8 cellular contexts compared by ENCODE assay signal in genomic region chr22:37659066-37659896, GRCh38. TPM values are rescaled to one million over a fixed set of nuclear protein-coding genes. Genes with fewer than 3 reads are reported as not detected.
DNase-seq lines count a peak whose midpoint lies in the region; ATAC-seq and TF ChIP-seq lines count a peak whose summit lies in the region.

No MANE protein-coding gene starts in this region.

- TF ChIP-seq EP300 in suprapubic skin (IDR thresholded peaks at IDR 0.05) = no peak

- H3K4me1 Mint-ChIP-seq in CD4-positive, CD25-positive, alpha-beta regulatory T cell = peaks cover 0 to 52% (median 29%) of the 10 kb centered on the region in 4 donors

- peaks cover 6% of the 10 kb centered on the region for H3K36me3 ChIP-seq in CD4-positive, CD25-positive, alpha-beta regulatory T cell (ENCODE audit: control insufficient read depth, insufficient read depth, low read length)
- H3K36me3 ChIP-seq in adipocyte (ENCODE audit: control insufficient read depth, insufficient read depth, low read length, severe bottlenecking) (no peaks in the 10 kb centered on the region), suprapubic skin (peaks cover 4% of the 10 kb centered on the region)

- peaks cover 3% of the 10 kb centered on the region for H3K36me3 Mint-ChIP-seq in CD4-positive, CD25-positive, alpha-beta regulatory T cell

- no peaks in the 10 kb centered on the region for H3K9me3 ChIP-seq in CD4-positive, CD25-positive, alpha-beta regulatory T cell (ENCODE audit: control insufficient read depth in 2 of 2, low read length in 2 of 2)
- H3K9me3 ChIP-seq in adipocyte (ENCODE audit: control insufficient read depth, low read length) (no peaks in the 10 kb centered on the region), suprapubic skin (no peaks in the 10 kb centered on the region)

- H3K27ac Mint-ChIP-seq in CD4-positive, CD25-positive, alpha-beta regulatory T cell = peak overlapping the region; percentile 51 to 90 (median 86)

- H3K27me3 Mint-ChIP-seq in CD4-positive, CD25-positive, alpha-beta regulatory T cell = no peaks in the 10 kb centered on the region

- peak overlapping the region; percentile 82 for H3K9ac ChIP-seq in adipocyte (ENCODE audit: low read length)

- ATAC-seq in CD4-positive, CD25-positive, alpha-beta regulatory T cell (ENCODE audit: low read depth in 2 of 2) = no peak
- peak; percentile 3 for ATAC-seq in GM19328 (IDR thresholded peaks at IDR 0.05; ENCODE audit: unreplicated experiment)

- H3K27me3 ChIP-seq in CD4-positive, CD25-positive, alpha-beta regulatory T cell (ENCODE audit: control insufficient read depth, insufficient read depth, low read length) = no peaks in the 10 kb centered on the region
- no peaks in the 10 kb centered on the region for H3K27me3 ChIP-seq in adipocyte (replicated peaks; ENCODE audit: control insufficient read depth, insufficient read depth, low read length)
- no peaks in the 10 kb centered on the region for H3K27me3 ChIP-seq in suprapubic skin

- H3K9me3 Mint-ChIP-seq in CD4-positive, CD25-positive, alpha-beta regulatory T cell = no peaks in the 10 kb centered on the region

- peak in 1 of 3 donors; percentile 35 for DNase-seq in CD4-positive, CD25-positive, alpha-beta regulatory T cell
- peak; percentile 75 for DNase-seq in HuH-7.5 (ENCODE audit: low spot score)
- no peak for DNase-seq in adipocyte (ENCODE audit: low read depth)
- peak; percentile 38 for DNase-seq in left kidney (ENCODE audit: low read depth, low spot score)
- DNase-seq in suprapubic skin (ENCODE audit: low spot score in 2 of 2) = no peak
- no peak for DNase-seq in cerebellar cortex (ENCODE audit: low spot score)
- no peak for DNase-seq in foreskin melanocyte

- WGBS in suprapubic skin = 6% methylated on average over 23 of the region's 68 CpGs

- peaks cover 29% of the 10 kb centered on the region for H3K4me1 ChIP-seq in CD4-positive, CD25-positive, alpha-beta regulatory T cell (ENCODE audit: control insufficient read depth, insufficient read depth, low read length, poor library complexity, severe bottlenecking)
- peaks cover 23% of the 10 kb centered on the region for H3K4me1 ChIP-seq in adipocyte (ENCODE audit: control insufficient read depth, insufficient read depth, low read length)
- peaks cover 36% of the 10 kb centered on the region for H3K4me1 ChIP-seq in suprapubic skin

- TF ChIP-seq POLR2A in suprapubic skin (IDR thresholded peaks at IDR 0.05) = no peak

- peak overlapping the region; percentile 76 for H3K4me3 ChIP-seq in CD4-positive, CD25-positive, alpha-beta regulatory T cell (ENCODE audit: low read depth, low read length)
- H3K4me3 ChIP-seq in adipocyte (ENCODE audit: low read length) = peak overlapping the region; percentile 81
- peak overlapping the region; percentile 63 for H3K4me3 ChIP-seq in suprapubic skin

- H3K27ac ChIP-seq in CD4-positive, CD25-positive, alpha-beta regulatory T cell (ENCODE audit: insufficient read depth, low read length, poor library complexity, severe bottlenecking) = no peak overlapping the region
- H3K27ac ChIP-seq in suprapubic skin = no peak overlapping the region

- peak overlapping the region; percentile 84 to 94 (median 86) for H3K4me3 Mint-ChIP-seq in CD4-positive, CD25-positive, alpha-beta regulatory T cell

- TF ChIP-seq CTCF in suprapubic skin (IDR thresholded peaks at IDR 0.05) = no peak

RNA-seq across cellular contexts. Expression of gene PDXP, which starts 0.8 kb away (rescaled TPM):
- total RNA-seq in CD4-positive, CD25-positive, alpha-beta regulatory T cell = 2.0 TPM
- polyA plus RNA-seq in CD4-positive, CD25-positive, alpha-beta regulatory T cell = 1 to 10 TPM; 1.1 to 5.8 (median 3.4) TPM
- total RNA-seq in suprapubic skin = 1 to 10 TPM; 4.2 to 6.1 (median 4.9) TPM

RNA-seq across cellular contexts. Expression of gene LGALS1, which starts 16.2 kb away (rescaled TPM):
- total RNA-seq in CD4-positive, CD25-positive, alpha-beta regulatory T cell = 209 TPM
- 100 to 1,000 TPM; 321 to 829 (median 545) TPM for polyA plus RNA-seq in CD4-positive, CD25-positive, alpha-beta regulatory T cell
- 100 to 1,000 TPM; 138 to 277 (median 207) TPM for total RNA-seq in suprapubic skin

RNA-seq across cellular contexts. Expression of gene SH3BP1, which starts 19.8 kb away (rescaled TPM):
- 126 TPM for total RNA-seq in CD4-positive, CD25-positive, alpha-beta regulatory T cell
- polyA plus RNA-seq in CD4-positive, CD25-positive, alpha-beta regulatory T cell = 10 to 100 TPM; 10.1 to 17.8 (median 16.2) TPM
- 10 to 100 TPM; 57.1 to 60.7 (median 57.7) TPM for total RNA-seq in suprapubic skin

RNA-seq across cellular contexts. Expression of gene NOL12, which starts 26.9 kb away (rescaled TPM):
- 38.2 TPM for total RNA-seq in CD4-positive, CD25-positive, alpha-beta regulatory T cell
- 10 to 100 TPM; 33.7 to 46.9 (median 41.2) TPM for polyA plus RNA-seq in CD4-positive, CD25-positive, alpha-beta regulatory T cell
- total RNA-seq in suprapubic skin = 10 to 100 TPM; 29.2 to 49.8 (median 40.7) TPM

RNA-seq across cellular contexts. Expression of gene TRIOBP, which starts 37.6 kb away (rescaled TPM):
- total RNA-seq in CD4-positive, CD25-positive, alpha-beta regulatory T cell = 24.8 TPM
- 10 to 100 TPM; 10.9 to 19.2 (median 13.1) TPM for polyA plus RNA-seq in CD4-positive, CD25-positive, alpha-beta regulatory T cell
- 10 to 100 TPM; 58.6 to 71.6 (median 64.3) TPM for total RNA-seq in suprapubic skin

Comparison
In these comparisons a context has a peak if more than half of its experiments do, and no peak if none do; other contexts are left out.
1. DNase-seq: peak in HuH-7.5 (single experiment) and left kidney (single experiment); none in adipocyte (single experiment), suprapubic skin (0 of 2), cerebellar cortex (single experiment) and foreskin melanocyte (single experiment).
2. Peak in every context shown above with its lines, with median percentiles within 50 percentile points of each other: H3K4me3 ChIP-seq.